In the genomic region with DNA sequence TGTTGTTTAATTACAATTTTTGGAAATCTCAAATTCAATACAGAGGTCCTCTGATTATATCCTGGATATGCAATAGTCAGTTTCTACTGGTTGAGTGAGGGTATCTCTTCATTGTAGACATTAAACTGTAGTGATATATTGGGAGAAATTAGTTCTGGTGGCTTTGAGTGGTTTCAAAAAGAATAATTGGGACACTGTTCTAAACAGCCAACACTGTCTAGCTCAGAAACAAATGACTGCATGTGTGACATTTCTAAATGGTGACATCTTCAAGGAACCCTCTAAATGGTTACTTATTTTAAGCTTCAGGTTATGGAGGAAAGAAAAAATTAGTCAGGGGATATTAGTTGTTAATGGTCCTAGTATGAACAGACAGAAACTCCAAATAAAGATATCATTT, we compare ENCODE assay signal across 1 cellular context.
TF ChIP-seq lines count a peak whose summit lies in the region.

No MANE protein-coding gene starts in this region.

TF ChIP-seq in HepG2, 621 proteins besides CTCF, POLR2A, EP300 and RAD21 (continued from another document):
- TF ChIP-seq ATF7 (IDR thresholded peaks at IDR 0.05) (no peak), ATF7 (CRISPR knock-in tag; IDR thresholded peaks at IDR 0.05) (no peak), FIP1L1 (IDR thresholded peaks at IDR 0.05; ENCODE audit: borderline replicate concordance, insufficient read depth, low read depth, low read length) (no peak), TBX3 (IDR thresholded peaks at IDR 0.05; ENCODE audit: borderline replicate concordance) (no peak), ZNF768 (CRISPR knock-in tag; IDR thresholded peaks at IDR 0.05) (no peak), ZNF773 (CRISPR knock-in tag; IDR thresholded peaks at IDR 0.05; ENCODE audit: borderline replicate concordance) (no peak)
- TF ChIP-seq, protein P1, sequence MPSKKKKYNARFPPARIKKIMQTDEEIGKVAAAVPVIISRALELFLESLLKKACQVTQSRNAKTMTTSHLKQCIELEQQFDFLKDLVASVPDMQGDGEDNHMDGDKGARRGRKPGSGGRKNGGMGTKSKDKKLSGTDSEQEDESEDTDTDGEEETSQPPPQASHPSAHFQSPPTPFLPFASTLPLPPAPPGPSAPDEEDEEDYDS (CRISPR knock-in tag; IDR thresholded peaks at IDR 0.05), result no peak
- TF ChIP-seq, protein P2, sequence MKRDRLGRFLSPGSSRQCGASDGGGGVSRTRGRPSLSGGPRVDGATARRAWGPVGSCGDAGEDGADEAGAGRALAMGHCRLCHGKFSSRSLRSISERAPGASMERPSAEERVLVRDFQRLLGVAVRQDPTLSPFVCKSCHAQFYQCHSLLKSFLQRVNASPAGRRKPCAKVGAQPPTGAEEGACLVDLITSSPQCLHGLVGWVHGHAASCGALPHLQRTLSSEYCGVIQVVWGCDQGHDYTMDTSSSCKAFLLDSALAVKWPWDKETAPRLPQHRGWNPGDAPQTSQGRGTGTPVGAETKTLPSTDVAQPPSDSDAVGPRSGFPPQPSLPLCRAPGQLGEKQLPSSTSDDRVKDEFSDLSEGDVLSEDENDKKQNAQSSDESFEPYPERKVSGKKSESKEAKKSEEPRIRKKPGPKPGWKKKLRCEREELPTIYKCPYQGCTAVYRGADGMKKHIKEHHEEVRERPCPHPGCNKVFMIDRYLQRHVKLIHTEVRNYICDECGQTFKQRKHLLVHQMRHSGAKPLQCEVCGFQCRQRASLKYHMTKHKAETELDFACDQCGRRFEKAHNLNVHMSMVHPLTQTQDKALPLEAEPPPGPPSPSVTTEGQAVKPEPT (CRISPR knock-in tag; IDR thresholded peaks at IDR 0.05; ENCODE audit: low read depth), result no peak
